In genomic region chr19:4636151-4636717, GRCh38 we compare ENCODE assay signal across 8 cellular contexts. TPM values are rescaled to one million over a fixed set of nuclear protein-coding genes. Genes with fewer than 3 reads are reported as not detected.
DNase-seq lines count a peak whose midpoint lies in the region; ATAC-seq, FAIRE-seq and TF ChIP-seq lines count a peak whose summit lies in the region.

No MANE protein-coding gene starts in this region.

- H3K9me3 Mint-ChIP-seq in activated naive CD4-positive, alpha-beta T cell treated with anti-CD3 and anti-CD28 coated beads, Interleukin-2, amount 10 ng/mL, durations not matched to agents 7 days and 5 days: no peaks in the 10 kb centered on the region

- no peak overlapping the region for H3K27ac ChIP-seq in parathyroid adenoma
- peak overlapping the region in 3 of 4 donors; percentile 2 to 58 (median 28) for H3K27ac ChIP-seq in transverse colon

- TF ChIP-seq POLR2A in transverse colon (IDR thresholded peaks at IDR 0.05): no peak

- ATAC-seq in Right ventricle myocardium inferior (peak; percentile 27), GM19328 (IDR thresholded peaks at IDR 0.05; ENCODE audit: unreplicated experiment) (no peak)

- peaks cover 2% of the 10 kb centered on the region for H3K36me3 Mint-ChIP-seq in activated naive CD4-positive, alpha-beta T cell treated with anti-CD3 and anti-CD28 coated beads, Interleukin-2, amount 10 ng/mL, durations not matched to agents 7 days and 5 days

- H3K36me3 ChIP-seq in parathyroid adenoma (ENCODE audit: control insufficient read depth, insufficient read depth, low read length) (no peaks in the 10 kb centered on the region), transverse colon (no peaks in the 10 kb centered on the region)

- peak overlapping the region; percentile 70 for H3K27ac Mint-ChIP-seq in activated naive CD4-positive, alpha-beta T cell treated with anti-CD3 and anti-CD28 coated beads, Interleukin-2, amount 10 ng/mL, durations not matched to agents 7 days and 5 days

- peak overlapping the region; percentile 43 for H3K4me3 Mint-ChIP-seq in activated naive CD4-positive, alpha-beta T cell treated with anti-CD3 and anti-CD28 coated beads, Interleukin-2, amount 10 ng/mL, durations not matched to agents 7 days and 5 days

- H3K4me3 ChIP-seq in parathyroid adenoma (ENCODE audit: low read depth, low read length): peak overlapping the region; percentile 55
- H3K4me3 ChIP-seq in transverse colon: peak overlapping the region; percentile 16 to 48 (median 41)

- peaks cover 29% of the 10 kb centered on the region for H3K27me3 Mint-ChIP-seq in activated naive CD4-positive, alpha-beta T cell treated with anti-CD3 and anti-CD28 coated beads, Interleukin-2, amount 10 ng/mL, durations not matched to agents 7 days and 5 days

- peak; percentile 79 for DNase-seq in CD1c-positive myeloid dendritic cell (ENCODE audit: extremely low spot score)
- DNase-seq in HTR-8/SVneo (ENCODE audit: insufficient read length, low spot score): peak; percentile 65
- DNase-seq in SK-MEL-5 (ENCODE audit: low read depth, low spot score): peak; percentile 47
- DNase-seq in activated naive CD4-positive, alpha-beta T cell treated with anti-CD3 and anti-CD28 coated beads, Interleukin-2, amount 10 ng/mL, durations not matched to agents 7 days and 5 days: peak; percentile 85
- DNase-seq in Right ventricle myocardium inferior (ENCODE audit: missing footprints): peak; percentile 87
- DNase-seq in transverse colon: peak; percentile 70

- peak overlapping the region; percentile 87 for H3K4me2 ChIP-seq in parathyroid adenoma (ENCODE audit: low read length)

- H3K9me3 ChIP-seq in parathyroid adenoma (ENCODE audit: control insufficient read depth, low read length): no peaks in the 10 kb centered on the region
- H3K9me3 ChIP-seq in transverse colon: no peaks in the 10 kb centered on the region

- H3K4me1 ChIP-seq in parathyroid adenoma (no peaks in the 10 kb centered on the region), transverse colon (peaks cover 16 to 41% (median 32%) of the 10 kb centered on the region in 4 donors)

- no peaks in the 10 kb centered on the region for H3K27me3 ChIP-seq in parathyroid adenoma (ENCODE audit: control insufficient read depth, insufficient read depth, low read length)
- H3K27me3 ChIP-seq in transverse colon: peaks cover 12% of the 10 kb centered on the region

- no peak overlapping the region for H3K9ac ChIP-seq in parathyroid adenoma

- TF ChIP-seq CTCF in parathyroid adenoma (IDR thresholded peaks at IDR 0.05) (peak; percentile 95), transverse colon (IDR thresholded peaks at IDR 0.05) (peak; percentile 85 to 98 (median 98))

- no peaks in the 10 kb centered on the region for H3K79me2 ChIP-seq in parathyroid adenoma

- no peak for FAIRE-seq in HTR-8/SVneo (lab: Jason Lieb, UNC)

- CTCF ChIA-PET in activated naive CD4-positive, alpha-beta T cell treated with anti-CD3 and anti-CD28 coated beads, Interleukin-2, amount 10 ng/mL, durations not matched to agents 7 days and 5 days (lab: Charles Lee): interaction anchor here (1.0 to 3.3 kb wide), 18 partner anchors 11 to 182 kb away, joined by 3 to 61 read pairs (median 6); partner anchors contain the start of gene PLIN5

- H3K4me1 Mint-ChIP-seq in activated naive CD4-positive, alpha-beta T cell treated with anti-CD3 and anti-CD28 coated beads, Interleukin-2, amount 10 ng/mL, durations not matched to agents 7 days and 5 days: peaks cover 46% of the 10 kb centered on the region

- peak overlapping the region; percentile 80 for H2AFZ ChIP-seq in parathyroid adenoma

- in situ Hi-C loops in SK-MEL-5 (cut with HindIII; ENCODE audit: low pct_unique_long_range_greater_than_20kb, low sequenced_read_pairs) (no loop called here), transverse colon (cut with MboI; ENCODE audit: low pct_ligation_motif_present in 1 of 4, low pct_unique_long_range_greater_than_20kb in 1 of 4, low sequenced_read_pairs in 3 of 4) (no loop called here)

- 0% methylated on average over 7 of the region's 43 CpGs; no CpG with 5 or more reads in 1 of the 2 donors for WGBS in transverse colon (ENCODE audit: low coverage in 1 of 2), 2 donors

- intact Hi-C loops in Right ventricle myocardium inferior (cut with DNase I) (loop anchor here (1.0 kb wide), 1 partner anchor 60 kb away; no protein-coding TSS in a partner anchor), transverse colon (cut with DNase I; ENCODE audit: low total_unique reads) (loop anchor here (5.0 kb wide), 2 partner anchors 59 to 79 kb away; partner anchors contain the start of gene SEMA6B)

- TF ChIP-seq EP300 in transverse colon (IDR thresholded peaks at IDR 0.05; ENCODE audit: low read depth): no peak

RNA-seq across cellular contexts. Expression of gene TNFAIP8L1, which starts 3.1 kb away (rescaled TPM):
- total RNA-seq in SK-MEL-5 (2014; rRNA removed; shearing (Covaris generic)): 2.8 and 3.5 TPM in 2 replicates
- 9.3 and 11.0 TPM in 2 replicates for polyA plus RNA-seq in SK-MEL-5 (2015; cell fraction: cytosol; rRNA removed)
- 1.3 and 2.5 TPM in 2 replicates for polyA plus RNA-seq in SK-MEL-5 (2015; cell fraction: nucleus; rRNA removed)
- total RNA-seq in Right ventricle myocardium inferior (4.4 TPM), transverse colon (10 to 100 TPM in 1 of 4 donors, 1 to 10 TPM in 3; 4.5 to 12.0 (median 8.5) TPM)

RNA-seq across cellular contexts. Expression of gene MYDGF, which starts 33.9 kb away (rescaled TPM):
- 321 and 322 TPM in 2 replicates for total RNA-seq in SK-MEL-5 (2014; rRNA removed; shearing (Covaris generic))
- polyA plus RNA-seq in SK-MEL-5 (2015; cell fraction: cytosol; rRNA removed): 338 and 373 TPM in 2 replicates
- 23.2 and 32.3 TPM in 2 replicates for polyA plus RNA-seq in SK-MEL-5 (2015; cell fraction: nucleus; rRNA removed)
- total RNA-seq in Right ventricle myocardium inferior: 29.8 TPM
- total RNA-seq in transverse colon: 10 to 100 TPM in 2 of 4 donors, 1 to 10 TPM in 2; 3.6 to 44.5 (median 22.0) TPM
